In genomic region chr7:155752756-155753445, GRCh38 we compare ENCODE assay signal across 12 cellular contexts. TPM values are rescaled to one million over a fixed set of nuclear protein-coding genes. Genes with fewer than 3 reads are reported as not detected.
DNase-seq lines count a peak whose midpoint lies in the region; ATAC-seq and TF ChIP-seq lines count a peak whose summit lies in the region.
"Had no signal": no experiment of that assay in that cellular context is flagged by ENCODE, and none has a peak within 500 bp of the region (broad histone marks: within the 10 kb centered on the region; RNA-seq: fewer than 3 reads in every experiment).

No MANE protein-coding gene starts in this region.

- no peak for DNase-seq in DMS153 (lab: John Stamatoyannopoulos, UW)
- no peak for DNase-seq in DMS 273 (lab: John Stamatoyannopoulos, UW; ENCODE audit: unreplicated experiment)
- no peak for DNase-seq in NCI-H510A treated with DMSO at 0.1 percent for 48 hours (lab: John Stamatoyannopoulos, UW)
- no peak for DNase-seq in colonic mucosa
- DNase-seq: psoas muscle; Right ventricle myocardium superior; stimulated activated naive CD4-positive, alpha-beta T cell treated with Interleukin-2 at 50 U/mL for 16 hours had no signal

- no peak overlapping the region for H3K9ac ChIP-seq in colonic mucosa (ENCODE audit: low read depth in 2 of 2, low read length in 2 of 2)

- peaks cover 77% of the 10 kb centered on the region for H3K4me1 Mint-ChIP-seq in dendritic cell treated with granulocyte-macrophage colony-stimulating factor and Interleukin-4, amounts not matched to agents 40 ng/mL and 50 ng/mL, for 4 days (ENCODE audit: low read depth)

- intact Hi-C loops in dendritic cell treated with granulocyte-macrophage colony-stimulating factor and Interleukin-4, amounts not matched to agents 40 ng/mL and 50 ng/mL, for 4 days (cut with micrococcal nuclease), result loop anchor here (10.0 kb wide), 2 partner anchors 548 to 828 kb away; no protein-coding TSS in a partner anchor
- intact Hi-C loops in colonic mucosa (cut with DNase I), result no loop called here

- no peaks in the 10 kb centered on the region for H3K9me3 ChIP-seq in colonic mucosa
- H3K9me3 ChIP-seq: psoas muscle had no signal

- H3K9me3 Mint-ChIP-seq in dendritic cell treated with granulocyte-macrophage colony-stimulating factor and Interleukin-4, amounts not matched to agents 40 ng/mL and 50 ng/mL, for 4 days, result no peaks in the 10 kb centered on the region

- no peaks in the 10 kb centered on the region for H3K27me3 Mint-ChIP-seq in dendritic cell treated with granulocyte-macrophage colony-stimulating factor and Interleukin-4, amounts not matched to agents 40 ng/mL and 50 ng/mL, for 4 days

- no peak for TF ChIP-seq CTCF in colonic mucosa (IDR thresholded peaks at IDR 0.05)

- peak overlapping the region; percentile 64 for H3K27ac Mint-ChIP-seq in dendritic cell treated with granulocyte-macrophage colony-stimulating factor and Interleukin-4, amounts not matched to agents 40 ng/mL and 50 ng/mL, for 4 days

- ATAC-seq in GM18498 (IDR thresholded peaks at IDR 0.05; ENCODE audit: unreplicated experiment), result peak; percentile 71
- ATAC-seq in GM21360 (IDR thresholded peaks at IDR 0.05; ENCODE audit: unreplicated experiment), result peak; percentile 71
- ATAC-seq in HG03159 (IDR thresholded peaks at IDR 0.05; ENCODE audit: unreplicated experiment), result peak; percentile 59

- H3K36me3 ChIP-seq in colonic mucosa, result no peaks in the 10 kb centered on the region

- H3K4me1 ChIP-seq in colonic mucosa, result no peaks in the 10 kb centered on the region

- H3K4me3 Mint-ChIP-seq in dendritic cell treated with granulocyte-macrophage colony-stimulating factor and Interleukin-4, amounts not matched to agents 40 ng/mL and 50 ng/mL, for 4 days, result peak overlapping the region; percentile 45

- H3K4me3 ChIP-seq in colonic mucosa, result no peak overlapping the region
- H3K4me3 ChIP-seq: hepatocyte, psoas muscle had no signal

- peaks cover 35% of the 10 kb centered on the region for H3K36me3 Mint-ChIP-seq in dendritic cell treated with granulocyte-macrophage colony-stimulating factor and Interleukin-4, amounts not matched to agents 40 ng/mL and 50 ng/mL, for 4 days (ENCODE audit: low read depth)

- H3K27me3 ChIP-seq in colonic mucosa, result no peaks in the 10 kb centered on the region
- H3K27me3 ChIP-seq: hepatocyte had no signal

- no peak overlapping the region for H3K27ac ChIP-seq in colonic mucosa
- H3K27ac ChIP-seq: hepatocyte, psoas muscle had no signal

RNA-seq across cellular contexts. Expression of gene SHH, which starts 59.4 kb away (rescaled TPM):
- 1 to 10 TPM; 5.6 to 8.1 TPM for total RNA-seq in colonic mucosa
- total RNA-seq: psoas muscle, Right ventricle myocardium superior had no signal
